Comparison of ENCODE assay signal across 8 cellular contexts in genomic region chr15:100873029-100873677, GRCh38. TPM values are rescaled to one million over a fixed set of nuclear protein-coding genes. Genes with fewer than 3 reads are reported as not detected.
A peak's percentile ranks its signal among the peaks of the same experiment; 100 is the strongest.
DNase-seq lines count a peak whose midpoint lies in the region; ATAC-seq and TF ChIP-seq lines count a peak whose summit lies in the region.

No MANE protein-coding gene starts in this region.

- H3K4me3 ChIP-seq in GM12875 (ENCODE audit: low read depth, low read length), result no peak overlapping the region
- no peak overlapping the region for H3K4me3 ChIP-seq in neural progenitor cell

- no peak overlapping the region for H3K27ac Mint-ChIP-seq in activated CD8-positive, alpha-beta memory T cell treated with anti-CD3 and anti-CD28 coated beads, Interleukin-2, amount 10 ng/mL, durations not matched to agents 7 days and 5 days
- no peak overlapping the region for H3K27ac Mint-ChIP-seq in neural progenitor cell

- H3K4me1 Mint-ChIP-seq in activated CD8-positive, alpha-beta memory T cell treated with anti-CD3 and anti-CD28 coated beads, Interleukin-2, amount 10 ng/mL, durations not matched to agents 7 days and 5 days, result no peaks in the 10 kb centered on the region
- peaks cover 4% of the 10 kb centered on the region for H3K4me1 Mint-ChIP-seq in neural progenitor cell

- CTCF ChIA-PET in activated CD8-positive, alpha-beta memory T cell treated with anti-CD3 and anti-CD28 coated beads, Interleukin-2, amount 10 ng/mL, durations not matched to agents 7 days and 5 days (lab: Charles Lee), result interaction anchor here (0.6 to 2.6 kb wide), 20 partner anchors 9 to 933 kb away, joined by 3 to 16 read pairs (median 3); no protein-coding TSS in a partner anchor

- H3K27ac ChIP-seq in neural progenitor cell, result no peak overlapping the region

- no peaks in the 10 kb centered on the region for H3K36me3 ChIP-seq in neural progenitor cell

- H3K36me3 Mint-ChIP-seq in activated CD8-positive, alpha-beta memory T cell treated with anti-CD3 and anti-CD28 coated beads, Interleukin-2, amount 10 ng/mL, durations not matched to agents 7 days and 5 days, result no peaks in the 10 kb centered on the region
- H3K36me3 Mint-ChIP-seq in neural progenitor cell, result no peaks in the 10 kb centered on the region

- H3F3A ChIP-seq in neural progenitor cell (ENCODE audit: low read depth), result peaks cover 2% of the 10 kb centered on the region

- no peak overlapping the region for H2AFZ ChIP-seq in neural progenitor cell (replicated peaks)

- no peaks in the 10 kb centered on the region for H4K20me1 ChIP-seq in neural progenitor cell (ENCODE audit: low read depth)

- H3K4me2 ChIP-seq in neural progenitor cell, result no peak overlapping the region

- peak; percentile 70 for ATAC-seq in HG03432 (IDR thresholded peaks at IDR 0.05; ENCODE audit: unreplicated experiment)
- ATAC-seq in activated CD8-positive, alpha-beta memory T cell treated with anti-CD3 and anti-CD28 coated beads, Interleukin-2, amount 10 ng/mL, durations not matched to agents 7 days and 5 days, result peak; percentile 53
- ATAC-seq in GM19467 (IDR thresholded peaks at IDR 0.05; ENCODE audit: unreplicated experiment), result no peak

- peaks cover 35% of the 10 kb centered on the region for H3K27me3 ChIP-seq in neural progenitor cell

- no peaks in the 10 kb centered on the region for H3K9me3 ChIP-seq in neural progenitor cell (ENCODE audit: low read depth)

- DNase-seq in AG08395 (ENCODE audit: low spot score), result peak; percentile 89
- peak; percentile 87 for DNase-seq in NCI-H82 (lab: John Stamatoyannopoulos, UW)
- DNase-seq in activated CD8-positive, alpha-beta memory T cell treated with anti-CD3 and anti-CD28 coated beads, Interleukin-2, amount 10 ng/mL, durations not matched to agents 7 days and 5 days, result peak; percentile 61
- DNase-seq in fibroblast of peridontal ligament (ENCODE audit: extremely low read depth), result peak; percentile 95
- DNase-seq in neural progenitor cell (ENCODE audit: low spot score), result peak; percentile 73

- H3K9ac ChIP-seq in neural progenitor cell, result no peak overlapping the region

- H3K79me2 ChIP-seq in neural progenitor cell (ENCODE audit: low read depth), result no peaks in the 10 kb centered on the region

- H3K4me3 Mint-ChIP-seq in activated CD8-positive, alpha-beta memory T cell treated with anti-CD3 and anti-CD28 coated beads, Interleukin-2, amount 10 ng/mL, durations not matched to agents 7 days and 5 days, result no peak overlapping the region
- no peak overlapping the region for H3K4me3 Mint-ChIP-seq in neural progenitor cell

- H3K27me3 Mint-ChIP-seq in activated CD8-positive, alpha-beta memory T cell treated with anti-CD3 and anti-CD28 coated beads, Interleukin-2, amount 10 ng/mL, durations not matched to agents 7 days and 5 days, result peaks cover 27% of the 10 kb centered on the region
- peaks cover 25% of the 10 kb centered on the region for H3K27me3 Mint-ChIP-seq in neural progenitor cell (ENCODE audit: insufficient read depth, low read depth)

- peaks cover 9% of the 10 kb centered on the region for H3K4me1 ChIP-seq in neural progenitor cell

- peaks cover 5% of the 10 kb centered on the region for H3K9me3 Mint-ChIP-seq in activated CD8-positive, alpha-beta memory T cell treated with anti-CD3 and anti-CD28 coated beads, Interleukin-2, amount 10 ng/mL, durations not matched to agents 7 days and 5 days (ENCODE audit: low read depth)
- peaks cover 10% of the 10 kb centered on the region for H3K9me3 Mint-ChIP-seq in neural progenitor cell

- TF ChIP-seq CTCF in GM12875 (IDR thresholded peaks at IDR 0.05; ENCODE audit: borderline replicate concordance, insufficient read depth, low read depth, low read length) (peak; percentile 80), neural progenitor cell (IDR thresholded peaks at IDR 0.05) (peak; percentile 89)

RNA-seq across cellular contexts. Expression of gene ALDH1A3, which starts 6.5 kb away (rescaled TPM):
- not detected for total RNA-seq in activated CD8-positive, alpha-beta memory T cell treated with anti-CD3 and anti-CD28 coated beads, Interleukin-2, amount 10 ng/mL, durations not matched to agents 7 days and 5 days
- 0.74 and 0.80 TPM in 2 replicates for total RNA-seq in neural progenitor cell (ENCODE audit: low replicate concordance)

RNA-seq across cellular contexts. Expression of gene LRRK1, which starts 46.0 kb away (rescaled TPM):
- total RNA-seq in activated CD8-positive, alpha-beta memory T cell treated with anti-CD3 and anti-CD28 coated beads, Interleukin-2, amount 10 ng/mL, durations not matched to agents 7 days and 5 days, result 1 to 10 TPM; 1.2 to 1.9 TPM
- total RNA-seq in neural progenitor cell (ENCODE audit: low replicate concordance), result 0.43 TPM in 1 of 2 replicates, not detected in the other
